16 cellular contexts compared by ENCODE assay signal in genomic region chr20:22663528-22664025, GRCh38.
"Had no signal": no experiment of that assay in that cellular context is flagged by ENCODE, and none has a peak within 500 bp of the region (broad histone marks: within the 10 kb centered on the region; RNA-seq: fewer than 3 reads in every experiment).

No MANE protein-coding gene starts in this region.

- H3K27me3 ChIP-seq: adrenal gland, pancreas, sigmoid colon, upper lobe of right lung had no signal

- H3K9me3 ChIP-seq: lower lobe of right lung, pancreas, upper lobe of right lung had no signal

- DNase-seq: activated CD4-positive, alpha-beta T cell treated with anti-CD3 and anti-CD28 coated beads for 4 hours; activated CD8-positive, alpha-beta T cell treated with anti-CD3 and anti-CD28 coated beads for 36 hours; activated effector memory CD4-positive, alpha-beta T cell treated with anti-CD3 and anti-CD28 coated beads, Interleukin-2, amount 50 U/mL, for 16 hours; activated T-cell treated with anti-CD3 and anti-CD28 coated beads, Interleukin-2, amount 50 U/mL, for 48 hours; adrenal gland; erythroblast; left colon; lower lobe of right lung; pancreas; sigmoid colon; spleen; upper lobe of right lung had no signal

- H3K4me1 ChIP-seq: adrenal gland, gastroesophageal sphincter, lower lobe of right lung, pancreas, sigmoid colon, spleen, upper lobe of right lung had no signal

- H3K4me3 ChIP-seq: adrenal gland, gastroesophageal sphincter, lower lobe of right lung, pancreas, sigmoid colon, spleen, thoracic aorta, upper lobe of right lung had no signal

- ATAC-seq: activated CD8-positive, alpha-beta T cell treated with anti-CD3 and anti-CD28 coated beads for 36 hours; gastroesophageal sphincter; left colon; lower lobe of right lung; pancreas; upper lobe of right lung had no signal

- H3K27ac Mint-ChIP-seq: activated CD8-positive, alpha-beta T cell treated with anti-CD3 and anti-CD28 coated beads for 36 hours; activated naive CD4-positive, alpha-beta T cell treated with anti-CD3 and anti-CD28 coated beads, Interleukin-2, amount 50 U/mL, for 24 hours; mesothelial cell of epicardium had no signal

- H3K4me1 Mint-ChIP-seq: activated naive CD4-positive, alpha-beta T cell treated with anti-CD3 and anti-CD28 coated beads, Interleukin-2, amount 50 U/mL, for 24 hours; mesothelial cell of epicardium had no signal

- H3K4me3 Mint-ChIP-seq: activated CD8-positive, alpha-beta T cell treated with anti-CD3 and anti-CD28 coated beads for 36 hours; activated naive CD4-positive, alpha-beta T cell treated with anti-CD3 and anti-CD28 coated beads, Interleukin-2, amount 50 U/mL, for 24 hours; mesothelial cell of epicardium had no signal

- H3K36me3 ChIP-seq: adrenal gland, gastroesophageal sphincter, lower lobe of right lung, pancreas, sigmoid colon, spleen, thoracic aorta, upper lobe of right lung had no signal

- H3K36me3 Mint-ChIP-seq: activated naive CD4-positive, alpha-beta T cell treated with anti-CD3 and anti-CD28 coated beads, Interleukin-2, amount 50 U/mL, for 24 hours; mesothelial cell of epicardium had no signal

- H3K27ac ChIP-seq: adrenal gland, gastroesophageal sphincter, lower lobe of right lung, pancreas, sigmoid colon, spleen, thoracic aorta, upper lobe of right lung had no signal
